Comparison of ENCODE assay signal across 20 cellular contexts in genomic region chr14:78785265-78785664, GRCh38.
"Had no signal": no experiment of that assay in that cellular context is flagged by ENCODE, and none has a peak within 500 bp of the region (broad histone marks: within the 10 kb centered on the region; RNA-seq: fewer than 3 reads in every experiment).

No MANE protein-coding gene starts in this region.

- H2AFZ ChIP-seq: hepatocyte, parathyroid adenoma had no signal

- H3K4me2 ChIP-seq: hepatocyte had no signal

- H3K9ac ChIP-seq: parathyroid adenoma had no signal

- H3K79me2 ChIP-seq: hepatocyte, parathyroid adenoma had no signal

- H3K27ac ChIP-seq: breast epithelium, coronary artery, hepatocyte, parathyroid adenoma, right lobe of liver had no signal

- H3K4me3 ChIP-seq: breast epithelium, coronary artery, hepatocyte, right lobe of liver had no signal

- DNase-seq: activated CD4-positive, alpha-beta T cell treated with anti-CD3 and anti-CD28 coated beads, Interleukin-2, amount 50 U/mL, for 4 hours; activated CD8-positive, alpha-beta memory T cell treated with anti-CD3 and anti-CD28 coated beads, Interleukin-2, amount 50 U/mL, for 48 hours; activated naive CD4-positive, alpha-beta T cell treated with Interleukin-2 at 50 U/mL for 16 hours; activated naive CD8-positive, alpha-beta T cell treated with anti-CD3 and anti-CD28 coated beads for 36 hours; activated T-cell treated with anti-CD3 and anti-CD28 coated beads, Interleukin-2, amount 50 U/mL, for 4 hours; erythroblast; glutamatergic neuron; immature natural killer cell; kidney glomerular epithelial cell; mesenchymal stem cell; nephron progenitor cell; right lobe of liver; stimulated activated CD4-positive, alpha-beta T cell treated with anti-CD3 and anti-CD28 coated beads, Interleukin-4, amount 100 ng/mL, for 1 hour; stimulated activated naive CD4-positive, alpha-beta T cell; T-helper 9 cell had no signal

- H3K4me1 ChIP-seq: breast epithelium, parathyroid adenoma, right lobe of liver had no signal

- H3K36me3 ChIP-seq: breast epithelium, right lobe of liver had no signal

- ATAC-seq: activated T-cell treated with anti-CD3 and anti-CD28 coated beads, Interleukin-2, amount 50 U/mL, for 4 hours; right lobe of liver; WTC11 had no signal

- H3K27me3 ChIP-seq: breast epithelium, right lobe of liver had no signal
